Comparison of ENCODE assay signal across 9 cellular contexts in the genomic region with DNA sequence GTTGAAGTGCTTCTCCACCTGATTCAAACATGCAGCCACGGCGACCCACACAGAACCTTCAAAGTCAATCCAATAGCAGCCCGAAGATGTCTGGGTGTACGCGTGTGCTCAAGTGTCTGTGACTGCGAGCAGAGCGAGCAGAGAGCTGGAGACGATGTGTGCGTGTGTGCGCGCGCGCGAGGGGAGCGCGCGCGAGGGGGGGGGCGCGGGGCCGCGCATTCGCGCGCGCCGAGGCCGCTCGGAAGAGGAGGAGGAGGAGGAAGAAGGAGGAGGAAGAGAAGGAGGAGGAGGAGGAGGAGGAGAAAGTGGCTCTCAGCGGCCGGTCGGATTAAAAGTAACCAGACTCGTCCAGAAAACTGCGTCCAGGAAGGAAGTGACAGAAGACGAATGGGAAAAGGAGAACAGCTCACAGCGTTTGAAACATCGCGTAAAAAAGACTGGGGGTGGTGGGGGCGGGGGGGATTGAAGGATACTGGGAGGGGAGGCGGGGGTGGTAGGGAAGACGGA. TPM values are rescaled to one million over a fixed set of nuclear protein-coding genes. Genes with fewer than 3 reads are reported as not detected.
DNase-seq lines count a peak whose midpoint lies in the region; ATAC-seq and TF ChIP-seq lines count a peak whose summit lies in the region.
"Had no signal": no experiment of that assay in that cellular context is flagged by ENCODE, and none has a peak within 500 bp of the region (broad histone marks: within the 10 kb centered on the region; RNA-seq: fewer than 3 reads in every experiment).

A gene (minus strand): TSS at position 126 of the 507 bp plus-strand sequence. CDS start 59,396 bp downstream, outside the sequence.

- H3K9me3 ChIP-seq in SK-N-MC (ENCODE audit: low read depth, low read length) (no peaks in the 10 kb centered on the region), spleen (no peaks in the 10 kb centered on the region)

- no peaks in the 10 kb centered on the region for H3K9me3 Mint-ChIP-seq in dendritic cell treated with granulocyte-macrophage colony-stimulating factor and Interleukin-4, amounts not matched to agents 40 ng/mL and 50 ng/mL, for 4 days
- H3K9me3 Mint-ChIP-seq: activated naive CD4-positive, alpha-beta T cell treated with anti-CD3 and anti-CD28 coated beads, Interleukin-2, amount 50 U/mL, for 72 hours had no signal

- peaks cover 17 to 80% (median 51%) of the 10 kb centered on the region in 6 donors for H3K4me1 ChIP-seq in spleen

- H3K27ac Mint-ChIP-seq in dendritic cell treated with granulocyte-macrophage colony-stimulating factor and Interleukin-4, amounts not matched to agents 40 ng/mL and 50 ng/mL, for 4 days, result peak within 1 kb of the TSS; percentile 87
- H3K27ac Mint-ChIP-seq: activated naive CD4-positive, alpha-beta T cell treated with anti-CD3 and anti-CD28 coated beads, Interleukin-2, amount 50 U/mL, for 72 hours had no signal

- TF ChIP-seq CTCF in GM20000 (IDR thresholded peaks at IDR 0.05; ENCODE audit: extremely low read depth, missing control alignments) (no peak), spleen (IDR thresholded peaks at IDR 0.05 in 8 of 11, conservative IDR thresholded peaks at IDR 0.05 in 3 of 11) (no peak)

- H3K4me3 ChIP-seq in SK-N-MC (peak within 1 kb of the TSS; percentile 96), spleen (peak within 1 kb of the TSS; percentile 52 to 87 (median 66))

- 1 to 2% (median 1%) methylated on average over 39 to 41 of the region's 41 CpGs for WGBS in spleen, 5 donors

- H3K27ac ChIP-seq in SK-N-MC (no peak within 1 kb of the TSS), layer of hippocampus (ENCODE audit: low read depth, low read length) (peak within 1 kb of the TSS; percentile 88), spleen (peak within 1 kb of the TSS; percentile 86 to 94 (median 92))

- TF ChIP-seq POLR2A in spleen (IDR thresholded peaks at IDR 0.05), result peak; percentile 43 to 97 (median 75)

- DNase-seq in Caki2 (ENCODE audit: low read depth) (peak; percentile 64), GM20000 (ENCODE audit: low spot score) (peak; percentile 76), LHCN-M2 (ENCODE audit: low read depth) (peak; percentile 91), SK-N-MC (ENCODE audit: low read depth, low spot score) (no peak), spleen (peak; percentile 91)

- H3K9ac ChIP-seq in SK-N-MC (ENCODE audit: insufficient read length), result peak within 1 kb of the TSS; percentile 74

- intact Hi-C loops in dendritic cell treated with granulocyte-macrophage colony-stimulating factor and Interleukin-4, amounts not matched to agents 40 ng/mL and 50 ng/mL, for 4 days (cut with micrococcal nuclease), result loop anchor here (2.0 to 10.0 kb wide), 5 partner anchors 36 to 1642 kb away; a partner anchor contains a TSS
- intact Hi-C loops in spleen (cut with DNase I; ENCODE audit: low total_unique reads), result loop anchor here (10.0 kb wide), 2 partner anchors 58 to 148 kb away; no protein-coding TSS in a partner anchor

- H3K4me3 Mint-ChIP-seq in dendritic cell treated with granulocyte-macrophage colony-stimulating factor and Interleukin-4, amounts not matched to agents 40 ng/mL and 50 ng/mL, for 4 days, result peak within 1 kb of the TSS; percentile 87

- in situ Hi-C loops in Caki2 (cut with HindIII; ENCODE audit: low pct_unique_long_range_greater_than_20kb, low sequenced_read_pairs), result no loop called here

- no peaks in the 10 kb centered on the region for H3K27me3 ChIP-seq in layer of hippocampus (ENCODE audit: control insufficient read depth, insufficient read depth, low read length)
- no peaks in the 10 kb centered on the region for H3K27me3 ChIP-seq in spleen (replicated peaks in 1 of 7)

- peaks cover 21% of the 10 kb centered on the region for H3K36me3 Mint-ChIP-seq in dendritic cell treated with granulocyte-macrophage colony-stimulating factor and Interleukin-4, amounts not matched to agents 40 ng/mL and 50 ng/mL, for 4 days (ENCODE audit: low read depth)

- peaks cover under 1% of the 10 kb centered on the region for H3K4me1 Mint-ChIP-seq in dendritic cell treated with granulocyte-macrophage colony-stimulating factor and Interleukin-4, amounts not matched to agents 40 ng/mL and 50 ng/mL, for 4 days (ENCODE audit: low read depth)

- H3K36me3 ChIP-seq in SK-N-MC (ENCODE audit: insufficient read depth, low read length) (no peaks in the 10 kb centered on the region), spleen (no peaks in the 10 kb centered on the region)

- ATAC-seq in GM19035 (IDR thresholded peaks at IDR 0.05; ENCODE audit: unreplicated experiment), result no peak

- no peaks in the 10 kb centered on the region for H3K27me3 Mint-ChIP-seq in dendritic cell treated with granulocyte-macrophage colony-stimulating factor and Interleukin-4, amounts not matched to agents 40 ng/mL and 50 ng/mL, for 4 days

RNA-seq across cellular contexts. Expression of the gene that starts here (rescaled TPM):
- 0.24 and 3.6 TPM in 2 replicates for total RNA-seq in Caki2 (2014; rRNA removed; shearing (Covaris generic); ENCODE audit: low replicate concordance)
- total RNA-seq in LHCN-M2 (2014; rRNA removed) (14.5 and 21.5 TPM in 2 replicates), spleen (100 to 1,000 TPM in 6 of 7 donors, 10 to 100 TPM in 1; 94.4 to 153 (median 129) TPM)
- polyA plus RNA-seq in LHCN-M2 (2012), result 26.6 TPM
- 10 to 100 TPM; 19.3 to 24.6 (median 24.3) TPM for polyA plus RNA-seq in spleen
